In the genomic region with DNA sequence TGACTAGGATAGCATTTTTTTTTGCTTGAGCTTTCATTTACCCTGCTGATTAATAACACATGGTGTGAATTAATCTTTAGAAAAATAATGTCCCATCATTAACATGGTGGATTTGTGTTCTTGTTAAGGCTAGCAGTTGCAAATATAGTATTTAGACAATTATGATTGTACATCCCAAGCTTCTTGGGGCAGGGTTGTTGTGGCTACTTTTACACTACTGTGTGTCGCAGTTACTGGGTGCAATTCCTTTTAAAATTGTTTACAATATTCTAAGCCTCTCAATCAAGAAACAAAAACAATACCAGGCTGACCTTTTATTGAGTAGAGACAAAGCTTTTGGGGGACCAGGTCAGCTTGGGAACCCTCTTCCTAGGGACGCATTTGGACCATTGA, we compare ENCODE assay signal across 13 cellular contexts. TPM values are rescaled to one million over a fixed set of nuclear protein-coding genes. Genes with fewer than 3 reads are reported as not detected.
DNase-seq lines count a peak whose midpoint lies in the region; ATAC-seq, FAIRE-seq and TF ChIP-seq lines count a peak whose summit lies in the region.
"Had no signal": no experiment of that assay in that cellular context is flagged by ENCODE, and none has a peak within 500 bp of the region (broad histone marks: within the 10 kb centered on the region; RNA-seq: fewer than 3 reads in every experiment).

No MANE protein-coding gene starts in this region.

- SMC1A ChIA-PET in GM12878 (lab: Charles Lee; ENCODE audit: uncharacterized antibody, unreplicated experiment) = interaction anchor here (0.7 to 3.6 kb wide), 15 partner anchors 13 to 277 kb away, joined by 3 to 21 read pairs (median 4); no protein-coding TSS in a partner anchor

- H3K79me2 ChIP-seq in GM12878 (ENCODE audit: control insufficient read depth, insufficient read depth, low read length) = peaks cover 14% of the 10 kb centered on the region

- TF ChIP-seq EP300 in GM12878 (IDR thresholded peaks at IDR 0.05; ENCODE audit: borderline replicate concordance in 1 of 2, control insufficient read depth in 1 of 2, low read depth in 2 of 2, low read length in 2 of 2) = no peak

- H3K27ac Mint-ChIP-seq in immature natural killer cell = no peak overlapping the region
- no peak overlapping the region for H3K27ac Mint-ChIP-seq in stimulated activated naive CD8-positive, alpha-beta T cell treated with anti-CD3 and anti-CD28 coated beads, Interleukin-15, amount 100 ng/mL, for 72 hours

- no peak overlapping the region for H3K4me2 ChIP-seq in GM12878 (ENCODE audit: control insufficient read depth, insufficient read depth)

- no peaks in the 10 kb centered on the region for H3K36me3 ChIP-seq in HUES48 (ENCODE audit: control insufficient read depth, insufficient read depth, low read length)
- H3K36me3 ChIP-seq in GM12878 (ENCODE audit: control insufficient read depth in 2 of 2, insufficient read depth in 2 of 2, low read length in 1 of 2) = no peaks in the 10 kb centered on the region
- no peaks in the 10 kb centered on the region for H3K36me3 ChIP-seq in stomach smooth muscle (ENCODE audit: control insufficient read depth in 2 of 2, insufficient read depth in 2 of 2, low read length in 2 of 2)
- no peaks in the 10 kb centered on the region for H3K36me3 ChIP-seq in left lung
- H3K36me3 ChIP-seq: cardiac muscle cell had no signal

- POLR2A ChIA-PET in GM12878 (lab: Charles Lee) = interaction anchor here (0.6 to 1.7 kb wide), 4 partner anchors 8 to 70 kb away, joined by 3 to 4 read pairs (median 3); no protein-coding TSS in a partner anchor

- no peak for ATAC-seq in GM12878
- no peak for ATAC-seq in GM21367 (IDR thresholded peaks at IDR 0.05; ENCODE audit: unreplicated experiment)
- ATAC-seq in left lung = no peak
- no peak for ATAC-seq in stimulated activated naive CD8-positive, alpha-beta T cell treated with anti-CD3 and anti-CD28 coated beads, Interleukin-15, amount 100 ng/mL, for 72 hours

- H3K4me1 ChIP-seq in HUES48 (ENCODE audit: control insufficient read depth, insufficient read depth, low read length) (peaks cover 30% of the 10 kb centered on the region), GM12878 (ENCODE audit: control insufficient read depth, insufficient read depth, low read length) (no peaks in the 10 kb centered on the region), stomach smooth muscle (ENCODE audit: control insufficient read depth, insufficient read depth, low read length) (peaks cover 15% of the 10 kb centered on the region), left lung (peaks cover 6 to 29% of the 10 kb centered on the region in 2 donors)

- peak overlapping the region in 4 of 5 donors; percentile 48 to 71 (median 66) for H3K4me3 Mint-ChIP-seq in immature natural killer cell
- no peak overlapping the region for H3K4me3 Mint-ChIP-seq in stimulated activated naive CD8-positive, alpha-beta T cell treated with anti-CD3 and anti-CD28 coated beads, Interleukin-15, amount 100 ng/mL, for 72 hours

- in situ Hi-C loops in GM12878 (cut with MboI) = loop anchor here (10.0 kb wide), 1 partner anchor 303 kb away; no protein-coding TSS in a partner anchor

- RAD21 ChIA-PET in GM12878 (lab: Charles Lee; ENCODE audit: unreplicated experiment) = interaction anchor here (1.0 to 3.4 kb wide), 9 partner anchors 9 to 298 kb away, joined by 3 to 17 read pairs (median 5); no protein-coding TSS in a partner anchor

- H4K20me1 ChIP-seq in GM12878 (ENCODE audit: control insufficient read depth, insufficient read depth) = no peaks in the 10 kb centered on the region

- H3K9me3 Mint-ChIP-seq in immature natural killer cell = no peaks in the 10 kb centered on the region
- H3K9me3 Mint-ChIP-seq in stimulated activated naive CD8-positive, alpha-beta T cell treated with anti-CD3 and anti-CD28 coated beads, Interleukin-15, amount 100 ng/mL, for 72 hours = no peaks in the 10 kb centered on the region

- 47% methylated on average over 2 of the region's 2 CpGs for WGBS in GM12878 (ENCODE audit: insufficient coverage, insufficient replicate concordance, low lambda C conversion rate, missing lambda C conversion rate)

- CTCF ChIA-PET in GM12878 (lab: Yijun Ruan, JAX) = interaction anchor here (0.5 to 2.5 kb wide), 7 partner anchors 17 to 1077 kb away, joined by 3 to 13 read pairs (median 3); no protein-coding TSS in a partner anchor

- FAIRE-seq in GM12878 (lab: Jason Lieb, UNC) = no peak
- FAIRE-seq: urothelium cell line had no signal

- BruUV-seq in GM12878 (replicated peaks; lab: Mats Ljungman, UMichigan) = no TSS peak

- TF ChIP-seq CTCF in GM12878 (IDR thresholded peaks at IDR 0.05 in 2 of 3, conservative IDR thresholded peaks at IDR 0.05 in 1 of 3; ENCODE audit: control insufficient read depth in 2 of 3, extremely low read depth in 1 of 3, insufficient read depth in 1 of 3, low read depth in 3 of 3, low read length in 3 of 3) (no peak), left lung (IDR thresholded peaks at IDR 0.05) (no peak)

- DNase-seq in GM12878 (ENCODE audit: low read depth, low spot score) = no peak
- DNase-seq in immature natural killer cell = no peak
- DNase-seq in SIG-M5 (lab: John Stamatoyannopoulos, UW) = no peak
- no peak for DNase-seq in left lung
- no peak for DNase-seq in stimulated activated naive CD8-positive, alpha-beta T cell treated with anti-CD3 and anti-CD28 coated beads, Interleukin-15, amount 100 ng/mL, for 72 hours
- DNase-seq: activated CD8-positive, alpha-beta memory T cell treated with anti-CD3 and anti-CD28 coated beads, Interleukin-2, amount 50 U/mL, for 48 hours; NCI-H510A; stimulated activated CD4-positive, alpha-beta T cell treated with anti-CD3 and anti-CD28 coated beads, Interleukin-4, amount 100 ng/mL, for 4 hours had no signal

- H3K27me3 Mint-ChIP-seq in immature natural killer cell (ENCODE audit: low read depth in 3 of 3) = peaks cover 6 to 26% (median 17%) of the 10 kb centered on the region in 3 donors
- H3K27me3 Mint-ChIP-seq in stimulated activated naive CD8-positive, alpha-beta T cell treated with anti-CD3 and anti-CD28 coated beads, Interleukin-15, amount 100 ng/mL, for 72 hours = peaks cover 51% of the 10 kb centered on the region

- TF ChIP-seq POLR2A in GM12878 (IDR thresholded peaks at IDR 0.05; ENCODE audit: low read depth, low read length) = no peak

- H3K4me1 Mint-ChIP-seq in immature natural killer cell = peaks cover 15 to 19% of the 10 kb centered on the region in 2 donors
- peaks cover 17% of the 10 kb centered on the region for H3K4me1 Mint-ChIP-seq in stimulated activated naive CD8-positive, alpha-beta T cell treated with anti-CD3 and anti-CD28 coated beads, Interleukin-15, amount 100 ng/mL, for 72 hours

- H3K27ac ChIP-seq in HUES48 (ENCODE audit: low read depth, low read length) = no peak overlapping the region
- no peak overlapping the region for H3K27ac ChIP-seq in GM12878 (ENCODE audit: control insufficient read depth, insufficient read depth)
- H3K27ac ChIP-seq in stomach smooth muscle (ENCODE audit: low read length) = no peak overlapping the region
- peak overlapping the region in 1 of 2 donors; percentile 86 for H3K27ac ChIP-seq in left lung
- H3K27ac ChIP-seq: cardiac muscle cell had no signal

- no peaks in the 10 kb centered on the region for H3K9me3 ChIP-seq in HUES48 (ENCODE audit: control insufficient read depth, insufficient read depth, low read length)
- H3K9me3 ChIP-seq in GM12878 (replicated peaks; ENCODE audit: control insufficient read depth, insufficient read depth, low read length) = no peaks in the 10 kb centered on the region
- no peaks in the 10 kb centered on the region for H3K9me3 ChIP-seq in stomach smooth muscle (ENCODE audit: control insufficient read depth in 2 of 2, low read length in 2 of 2)
- no peaks in the 10 kb centered on the region for H3K9me3 ChIP-seq in left lung

- no peak for TF ChIP-seq RAD21 in GM12878 (IDR thresholded peaks at IDR 0.05; ENCODE audit: insufficient read depth, low read depth, low read length)

- H3K27me3 ChIP-seq in HUES48 (ENCODE audit: control insufficient read depth, insufficient read depth, low read length) (peaks cover 2% of the 10 kb centered on the region; the same call in 1 of the 2 replicates), GM12878 (replicated peaks in 1 of 2; ENCODE audit: control insufficient read depth in 2 of 2, insufficient read depth in 2 of 2, low read length in 1 of 2) (no peaks in the 10 kb centered on the region), stomach smooth muscle (ENCODE audit: control insufficient read depth in 1 of 2, insufficient read depth in 2 of 2, low read length in 2 of 2) (no peaks in the 10 kb centered on the region), left lung (peaks cover 0 to 33% of the 10 kb centered on the region in 2 donors)
- H3K27me3 ChIP-seq: cardiac muscle cell had no signal

- H3K9ac ChIP-seq in HUES48 (ENCODE audit: low read depth, low read length) (no peak overlapping the region), GM12878 (ENCODE audit: control insufficient read depth, insufficient read depth, low read length) (no peak overlapping the region), stomach smooth muscle (ENCODE audit: low read length in 2 of 2) (peak overlapping the region in 1 of 2 donors; percentile 79)

- H2AFZ ChIP-seq in GM12878 (ENCODE audit: control insufficient read depth, low read depth, low read length) = no peak overlapping the region

- H3K4me3 ChIP-seq in HUES48 (ENCODE audit: low read depth, low read length) (peak overlapping the region; percentile 81), GM12878 (peak overlapping the region; percentile 76; the same call in 1 of the 2 replicates), stomach smooth muscle (ENCODE audit: low read length in 2 of 2) (peak overlapping the region; percentile 15 to 81), left lung (peak overlapping the region in 1 of 2 donors; percentile 89)

- intact Hi-C loops in GM12878 (cut with micrococcal nuclease; ENCODE audit: unreplicated experiment) (loop anchor here (5.0 kb wide), 8 partner anchors 90 to 300 kb away; a partner anchor contains a TSS), left lung (cut with DNase I) (no loop called here)

- peaks cover 0 to 3% (median 0%) of the 10 kb centered on the region in 3 donors for H3K36me3 Mint-ChIP-seq in immature natural killer cell

RNA-seq across cellular contexts. Expression of a gene that starts 2.5 kb away (rescaled TPM):
- 99.8 and 111 TPM in 2 replicates for total RNA-seq in GM12878 (2013; cell fraction: nucleolus; rRNA removed)
- total RNA-seq in GM12878 (2014; rRNA removed) (0.34 and 0.71 TPM in 2 replicates), GM12878 (2014; rRNA removed; fragmentation: Illumina TruSeq; extraction: Trizol) (0.36 and 0.37 TPM in 2 replicates), GM12878 (2021) (0.53 and 0.64 TPM in 2 replicates), left lung (10 to 100 TPM; 36.3 to 47.6 TPM)
- 1.1 TPM for polyA plus RNA-seq in GM12878 (2011; ENCODE audit: low read depth)
- polyA plus RNA-seq in GM12878 (2011; rRNA removed) (9.9 and 13.7 TPM in 2 replicates), GM12878 (2014; fragmentation: Illumina TruSeq; extraction: Trizol) (0.43 and 0.51 TPM in 2 replicates), GM12878 (2014; fragmentation: Nextera tagmentation; extraction: Ambion mirVana) (under 1 TPM; 0.13 to 0.19 TPM), GM12878 (2014; rRNA removed) (0.24 and 0.35 TPM in 2 replicates), GM12878 (2016; fragmentation: Nextera tagmentation; extraction: Ambion mirVana) (under 1 TPM; 0.30 to 0.35 TPM), immature natural killer cell (under 1 TPM in 1 of 3 donors, not detected in 2; 0.08 TPM)
- 2.3 and 2.7 TPM in 2 replicates for polyA plus RNA-seq in GM12878 (2011; cell fraction: cytosol; rRNA removed)
- polyA plus RNA-seq in GM12878 (2011; cell fraction: nucleus; rRNA removed) = 19.2 and 21.3 TPM in 2 replicates
- 1.5 and 2.5 TPM in 2 replicates for polyA plus RNA-seq in GM12878 (2012)
- 5.7 and 9.1 TPM in 2 replicates for polyA minus RNA-seq in GM12878 (2011; rRNA and poly(A)+ RNA removed)
- 1.6 and 2.3 TPM in 2 replicates for polyA minus RNA-seq in GM12878 (2011; cell fraction: cytosol; rRNA and poly(A)+ RNA removed)
- 8.1 and 8.4 TPM in 2 replicates for polyA minus RNA-seq in GM12878 (2011; cell fraction: nucleus; rRNA and poly(A)+ RNA removed)

Comparison
In these comparisons a context has a peak if more than half of its experiments do, and no peak if none do; other contexts are left out.
1. H3K4me3 Mint-ChIP-seq: peak in immature natural killer cell (4 of 5); none in stimulated activated naive CD8-positive, alpha-beta T cell treated with anti-CD3 and anti-CD28 coated beads, Interleukin-15, amount 100 ng/mL, for 72 hours (0 of 2).